In the genomic region with DNA sequence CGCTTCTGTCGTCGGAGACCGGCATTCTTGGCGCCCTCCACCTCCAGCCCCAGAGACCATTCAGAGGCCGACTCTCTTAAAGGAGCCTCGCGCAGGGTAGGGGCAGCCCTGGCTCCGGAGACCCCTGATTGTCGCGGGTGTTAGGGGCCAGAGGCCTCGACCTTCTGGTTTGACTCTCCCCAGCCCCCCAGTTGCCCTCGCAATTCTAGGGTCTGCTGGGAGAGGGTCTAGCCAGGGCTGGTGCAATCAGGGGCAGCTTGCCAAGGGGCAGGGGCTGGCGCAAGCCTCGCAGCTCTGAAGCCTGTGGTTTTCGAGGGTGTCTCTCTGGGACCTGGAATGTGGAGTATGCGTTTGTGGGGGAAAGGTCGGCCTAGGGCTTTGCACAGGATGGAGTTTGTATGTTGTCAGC, we compare ENCODE assay signal across 14 cellular contexts. TPM values are rescaled to one million over a fixed set of nuclear protein-coding genes. Genes with fewer than 3 reads are reported as not detected.
DNase-seq lines count a peak whose midpoint lies in the region; ATAC-seq and TF ChIP-seq lines count a peak whose summit lies in the region.
"Had no signal": no experiment of that assay in that cellular context is flagged by ENCODE, and none has a peak within 500 bp of the region (broad histone marks: within the 10 kb centered on the region; RNA-seq: fewer than 3 reads in every experiment).

No MANE protein-coding gene starts in this region.

- H3K4me3 Mint-ChIP-seq in stimulated activated naive CD8-positive, alpha-beta T cell treated with anti-CD3 and anti-CD28 coated beads, Interleukin-15, amount 100 ng/mL, for 72 hours = peak overlapping the region; percentile 57 to 60
- H3K4me3 Mint-ChIP-seq in dendritic cell treated with granulocyte-macrophage colony-stimulating factor and Interleukin-4, amounts not matched to agents 40 ng/mL and 50 ng/mL, for 4 days = peak overlapping the region; percentile 73
- H3K4me3 Mint-ChIP-seq in natural killer cell treated with Interleukin-12 subunit alpha and Interleukin-12 subunit beta and Interleukin-15 and Interleukin-18, amount 100 ng/mL, for 72 hours = peak overlapping the region; percentile 53

- peaks cover 0 to 4% (median 0%) of the 10 kb centered on the region in 3 donors for H3K36me3 ChIP-seq in tibial artery
- H3K36me3 ChIP-seq: ovary had no signal

- no peak for TF ChIP-seq CTCF in tibial artery (IDR thresholded peaks at IDR 0.05)

- intact Hi-C loops in dendritic cell treated with granulocyte-macrophage colony-stimulating factor and Interleukin-4, amounts not matched to agents 40 ng/mL and 50 ng/mL, for 4 days (cut with micrococcal nuclease) = no loop called here
- intact Hi-C loops in tibial artery (cut with DNase I; ENCODE audit: low total_unique reads) = no loop called here

- H3K9me3 Mint-ChIP-seq in stimulated activated naive CD8-positive, alpha-beta T cell treated with anti-CD3 and anti-CD28 coated beads, Interleukin-15, amount 100 ng/mL, for 72 hours = peaks cover 18% of the 10 kb centered on the region in 2 donors
- peaks cover 16% of the 10 kb centered on the region for H3K9me3 Mint-ChIP-seq in dendritic cell treated with granulocyte-macrophage colony-stimulating factor and Interleukin-4, amounts not matched to agents 40 ng/mL and 50 ng/mL, for 4 days
- peaks cover 6% of the 10 kb centered on the region for H3K9me3 Mint-ChIP-seq in natural killer cell treated with Interleukin-12 subunit alpha and Interleukin-12 subunit beta and Interleukin-15 and Interleukin-18, amount 100 ng/mL, for 72 hours

- no peak for ATAC-seq in stimulated activated naive CD8-positive, alpha-beta T cell treated with anti-CD3 and anti-CD28 coated beads, Interleukin-15, amount 100 ng/mL, for 72 hours
- ATAC-seq in stimulated activated naive CD8-positive, alpha-beta T cell treated with anti-CD3 and anti-CD28 coated beads, Interleukin-15, Interleukin-2, amounts not matched to agents 100 U/mL and 50 U/mL, for 24 hours = no peak
- no peak for ATAC-seq in natural killer cell treated with Interleukin-12 subunit alpha and Interleukin-12 subunit beta and Interleukin-15 and Interleukin-18, amount 100 ng/mL, for 72 hours

- no peak overlapping the region for H3K4me3 ChIP-seq in tibial artery
- H3K4me3 ChIP-seq: body of pancreas, ovary had no signal

- peaks cover 3 to 31% (median 30%) of the 10 kb centered on the region in 3 donors for H3K9me3 ChIP-seq in tibial artery

- peaks cover 10% of the 10 kb centered on the region for H3K36me3 Mint-ChIP-seq in dendritic cell treated with granulocyte-macrophage colony-stimulating factor and Interleukin-4, amounts not matched to agents 40 ng/mL and 50 ng/mL, for 4 days (ENCODE audit: low read depth)
- peaks cover 16% of the 10 kb centered on the region for H3K36me3 Mint-ChIP-seq in natural killer cell treated with Interleukin-12 subunit alpha and Interleukin-12 subunit beta and Interleukin-15 and Interleukin-18, amount 100 ng/mL, for 72 hours

- H3K4me1 ChIP-seq in tibial artery = peaks cover 0 to 15% (median 10%) of the 10 kb centered on the region in 4 donors

- no peak overlapping the region for H3K27ac ChIP-seq in tibial artery
- H3K27ac ChIP-seq: body of pancreas, ovary had no signal

- DNase-seq in stimulated activated naive CD8-positive, alpha-beta T cell treated with anti-CD3 and anti-CD28 coated beads, Interleukin-15, amount 100 ng/mL, for 72 hours = no peak
- no peak for DNase-seq in stimulated activated naive CD8-positive, alpha-beta T cell treated with anti-CD3 and anti-CD28 coated beads, Interleukin-15, Interleukin-2, amounts not matched to agents 100 U/mL and 50 U/mL, for 24 hours
- no peak for DNase-seq in natural killer cell treated with Interleukin-12 subunit alpha and Interleukin-12 subunit beta and Interleukin-15 and Interleukin-18, amount 100 ng/mL, for 72 hours (ENCODE audit: low spot score)
- DNase-seq in NCI-H1417 (lab: John Stamatoyannopoulos, UW) (no peak), NCI-H2196 treated with DMSO at 0.1 percent for 48 hours (lab: John Stamatoyannopoulos, UW; ENCODE audit: unreplicated experiment) (no peak), glomerular visceral epithelial cell (ENCODE audit: extremely low spot score) (no peak), tibial artery (no peak)
- DNase-seq: GF-D8, NCI-H187, ovary had no signal

- peaks cover 10% of the 10 kb centered on the region for H3K4me1 Mint-ChIP-seq in stimulated activated naive CD8-positive, alpha-beta T cell treated with anti-CD3 and anti-CD28 coated beads, Interleukin-15, amount 100 ng/mL, for 72 hours
- peaks cover 23% of the 10 kb centered on the region for H3K4me1 Mint-ChIP-seq in dendritic cell treated with granulocyte-macrophage colony-stimulating factor and Interleukin-4, amounts not matched to agents 40 ng/mL and 50 ng/mL, for 4 days (ENCODE audit: low read depth)
- peaks cover 0 to 9% of the 10 kb centered on the region in 2 donors for H3K4me1 Mint-ChIP-seq in natural killer cell treated with Interleukin-12 subunit alpha and Interleukin-12 subunit beta and Interleukin-15 and Interleukin-18, amount 100 ng/mL, for 72 hours (ENCODE audit: low read depth in 2 of 2)

- H3K27ac Mint-ChIP-seq in stimulated activated naive CD8-positive, alpha-beta T cell treated with anti-CD3 and anti-CD28 coated beads, Interleukin-15, amount 100 ng/mL, for 72 hours = no peak overlapping the region
- no peak overlapping the region for H3K27ac Mint-ChIP-seq in dendritic cell treated with granulocyte-macrophage colony-stimulating factor and Interleukin-4, amounts not matched to agents 40 ng/mL and 50 ng/mL, for 4 days
- H3K27ac Mint-ChIP-seq in natural killer cell treated with Interleukin-12 subunit alpha and Interleukin-12 subunit beta and Interleukin-15 and Interleukin-18, amount 100 ng/mL, for 72 hours = no peak overlapping the region
- H3K27ac Mint-ChIP-seq: IgD-negative memory B cell had no signal

- peaks cover 72% of the 10 kb centered on the region for H3K27me3 Mint-ChIP-seq in stimulated activated naive CD8-positive, alpha-beta T cell treated with anti-CD3 and anti-CD28 coated beads, Interleukin-15, amount 100 ng/mL, for 72 hours
- H3K27me3 Mint-ChIP-seq in dendritic cell treated with granulocyte-macrophage colony-stimulating factor and Interleukin-4, amounts not matched to agents 40 ng/mL and 50 ng/mL, for 4 days = peaks cover 54% of the 10 kb centered on the region
- H3K27me3 Mint-ChIP-seq in natural killer cell treated with Interleukin-12 subunit alpha and Interleukin-12 subunit beta and Interleukin-15 and Interleukin-18, amount 100 ng/mL, for 72 hours = peaks cover 32 to 34% of the 10 kb centered on the region in 2 donors

- H3K27me3 ChIP-seq in tibial artery = peaks cover 5 to 61% of the 10 kb centered on the region in 2 donors

RNA-seq across cellular contexts. Expression of a gene that starts 1.6 kb away (rescaled TPM):
- not detected for total RNA-seq in natural killer cell treated with Interleukin-12 subunit alpha and Interleukin-12 subunit beta and Interleukin-15 and Interleukin-18, amount 100 ng/mL, for 72 hours
- total RNA-seq: epithelial cell of proximal tubule, ovary had no signal

RNA-seq across cellular contexts. Expression of a gene that starts 33.1 kb away (rescaled TPM):
- total RNA-seq in natural killer cell treated with Interleukin-12 subunit alpha and Interleukin-12 subunit beta and Interleukin-15 and Interleukin-18, amount 100 ng/mL, for 72 hours = not detected
